26 cellular contexts compared by ENCODE assay signal in the genomic region with DNA sequence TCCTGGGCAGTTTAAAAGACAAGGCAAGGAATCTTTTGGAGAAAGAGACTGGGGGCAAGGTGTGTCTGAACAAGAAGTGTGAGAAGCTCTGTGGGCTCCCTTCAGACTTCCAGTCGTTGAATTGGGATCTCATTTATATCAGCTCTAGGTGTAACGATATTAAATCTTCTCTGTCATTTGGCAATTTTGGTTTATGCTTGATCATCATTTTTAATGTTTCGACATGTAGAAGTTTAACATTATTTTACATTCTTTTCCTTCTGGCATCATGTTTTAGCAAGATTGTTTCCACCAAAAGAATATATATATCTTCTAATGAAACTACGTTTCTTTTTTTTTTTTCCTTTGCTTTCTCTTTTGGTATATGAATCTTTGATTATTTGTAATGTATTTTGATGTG.
"Had no signal": no experiment of that assay in that cellular context is flagged by ENCODE, and none has a peak within 500 bp of the region (broad histone marks: within the 10 kb centered on the region; RNA-seq: fewer than 3 reads in every experiment).

No MANE protein-coding gene starts in this region.

- H3K9me3 Mint-ChIP-seq: activated CD4-positive, alpha-beta memory T cell treated with anti-CD3 and anti-CD28 coated beads for 36 hours; activated CD4-positive, alpha-beta T cell treated with anti-CD3 and anti-CD28 coated beads, Interleukin-2, amount 10 ng/mL, durations not matched to agents 24 days and 14 days; activated T-cell treated with anti-CD3 and anti-CD28 coated beads, Interleukin-2, amount 50 U/mL, for 24 hours; activated T-cell treated with anti-CD3 and anti-CD28 coated beads, Interleukin-2, amount 50 U/mL, for 72 hours; central memory CD8-positive, alpha-beta T cell had no signal

- H3K27ac ChIP-seq: brain microvascular endothelial cell had no signal

- H3K27me3 ChIP-seq: brain microvascular endothelial cell had no signal

- H3K4me3 Mint-ChIP-seq: activated CD4-positive, alpha-beta memory T cell treated with anti-CD3 and anti-CD28 coated beads for 36 hours; activated CD4-positive, alpha-beta T cell treated with anti-CD3 and anti-CD28 coated beads for 36 hours; activated CD4-positive, alpha-beta T cell treated with anti-CD3 and anti-CD28 coated beads, Interleukin-2, amount 10 ng/mL, durations not matched to agents 24 days and 14 days; activated CD8-positive, alpha-beta T cell treated with anti-CD3 and anti-CD28 coated beads, Interleukin-2, amount 10 ng/mL, durations not matched to agents 7 days and 5 days; activated naive CD8-positive, alpha-beta T cell; activated T-cell treated with anti-CD3 and anti-CD28 coated beads, Interleukin-2, amount 50 U/mL, for 24 hours; activated T-cell treated with anti-CD3 and anti-CD28 coated beads, Interleukin-2, amount 50 U/mL, for 72 hours; central memory CD8-positive, alpha-beta T cell had no signal

- ATAC-seq: activated CD4-positive, alpha-beta T cell treated with anti-CD3 and anti-CD28 coated beads for 36 hours; activated CD8-positive, alpha-beta T cell treated with anti-CD3 and anti-CD28 coated beads, Interleukin-2, amount 10 ng/mL, durations not matched to agents 7 days and 5 days; activated T-cell treated with anti-CD3 and anti-CD28 coated beads, Interleukin-2, amount 50 U/mL, for 72 hours; esophagus mucosa had no signal

- H3K36me3 Mint-ChIP-seq: activated CD4-positive, alpha-beta memory T cell treated with anti-CD3 and anti-CD28 coated beads for 36 hours; activated naive CD8-positive, alpha-beta T cell had no signal

- H3K27ac Mint-ChIP-seq: activated CD4-positive, alpha-beta memory T cell treated with anti-CD3 and anti-CD28 coated beads for 36 hours; activated CD4-positive, alpha-beta T cell treated with anti-CD3 and anti-CD28 coated beads for 36 hours; activated CD4-positive, alpha-beta T cell treated with anti-CD3 and anti-CD28 coated beads, Interleukin-2, amount 10 ng/mL, durations not matched to agents 24 days and 14 days; activated CD8-positive, alpha-beta T cell treated with anti-CD3 and anti-CD28 coated beads, Interleukin-2, amount 10 ng/mL, durations not matched to agents 7 days and 5 days; activated naive CD8-positive, alpha-beta T cell; activated T-cell treated with anti-CD3 and anti-CD28 coated beads, Interleukin-2, amount 50 U/mL, for 24 hours; activated T-cell treated with anti-CD3 and anti-CD28 coated beads, Interleukin-2, amount 50 U/mL, for 72 hours had no signal

- FAIRE-seq: astrocyte, bronchial epithelial cell had no signal

- H3K4me1 Mint-ChIP-seq: central memory CD8-positive, alpha-beta T cell had no signal

- H3K27me3 Mint-ChIP-seq: activated CD4-positive, alpha-beta memory T cell treated with anti-CD3 and anti-CD28 coated beads for 36 hours; activated CD4-positive, alpha-beta T cell treated with anti-CD3 and anti-CD28 coated beads for 36 hours; activated naive CD8-positive, alpha-beta T cell; activated T-cell treated with anti-CD3 and anti-CD28 coated beads, Interleukin-2, amount 50 U/mL, for 24 hours; central memory CD8-positive, alpha-beta T cell had no signal

- H3K36me3 ChIP-seq: brain microvascular endothelial cell had no signal

- DNase-seq: activated CD4-positive, alpha-beta memory T cell treated with anti-CD3 and anti-CD28 coated beads for 36 hours; activated CD4-positive, alpha-beta T cell treated with anti-CD3 and anti-CD28 coated beads for 36 hours; activated CD4-positive, alpha-beta T cell treated with anti-CD3 and anti-CD28 coated beads, Interleukin-2, amount 10 ng/mL, durations not matched to agents 24 days and 14 days; activated CD4-positive, CD25-positive, alpha-beta regulatory T cell; activated CD4-positive, CD25-positive, alpha-beta regulatory T cell treated with anti-CD3 and anti-CD28 coated beads, Interleukin-2, amount 50 U/mL, for 72 hours; activated CD8-positive, alpha-beta memory T cell treated with anti-CD3 and anti-CD28 coated beads, Interleukin-2, amount 50 U/mL, for 48 hours; activated CD8-positive, alpha-beta T cell treated with anti-CD3 and anti-CD28 coated beads, Interleukin-2, amount 10 ng/mL, durations not matched to agents 7 days and 5 days; activated gamma-delta T cell; activated naive CD4-positive, alpha-beta T cell; activated naive CD4-positive, alpha-beta T cell treated with anti-CD3 and anti-CD28 coated beads, Interleukin-2, amount 50 U/mL, for 16 hours; activated T-cell treated with anti-CD3 and anti-CD28 coated beads for 4 hours; activated T-cell treated with anti-CD3 and anti-CD28 coated beads, Interleukin-2, amount 50 U/mL, for 24 hours; activated T-cell treated with anti-CD3 and anti-CD28 coated beads, Interleukin-2, amount 50 U/mL, for 72 hours; amniotic stem cell; anterior cingulate cortex; brain microvascular endothelial cell; cortex of kidney; dermis blood vessel endothelial cell; effector CD4-positive, alpha-beta T cell; foreskin fibroblast; T-helper 2 cell had no signal
